ENCODE assay signal across 17 cellular contexts in genomic region chr2:86649119-86649947, GRCh38. TPM values are rescaled to one million over a fixed set of nuclear protein-coding genes. Genes with fewer than 3 reads are reported as not detected.
A peak's percentile ranks its signal among the peaks of the same experiment; 100 is the strongest.
DNase-seq lines count a peak whose midpoint lies in the region; ATAC-seq, FAIRE-seq and TF ChIP-seq lines count a peak whose summit lies in the region.
"Had no signal": no experiment of that assay in that cellular context is flagged by ENCODE, and none has a peak within 500 bp of the region (broad histone marks: within the 10 kb centered on the region; RNA-seq: fewer than 3 reads in every experiment).

No MANE protein-coding gene starts in this region.

- WGBS in HepG2 (ENCODE audit: low lambda C conversion rate): 4% methylated on average over 1 of the region's 1 CpG
- 12 to 21% methylated on average over 1 of the region's 1 CpG for WGBS in pancreas, 2 donors

- H3K36me3 ChIP-seq in HEK293 (ENCODE audit: control insufficient read depth in 2 of 2, insufficient read depth in 1 of 2, low read length in 2 of 2): no peaks in the 10 kb centered on the region
- no peaks in the 10 kb centered on the region for H3K36me3 ChIP-seq in duodenal mucosa (ENCODE audit: control insufficient read depth in 1 of 2, insufficient read depth in 2 of 2, low read length in 2 of 2)
- H3K36me3 ChIP-seq in HepG2 (replicated peaks in 1 of 2; ENCODE audit: control insufficient read depth in 1 of 2, insufficient read depth in 2 of 2, low read length in 2 of 2): no peaks in the 10 kb centered on the region
- no peaks in the 10 kb centered on the region for H3K36me3 ChIP-seq in pancreas

- no peaks in the 10 kb centered on the region for H3K79me2 ChIP-seq in HepG2 (ENCODE audit: insufficient read depth, low read length)

- no peaks in the 10 kb centered on the region for H3K4me1 ChIP-seq in HEK293 (ENCODE audit: control insufficient read depth, insufficient read depth, low read length)
- H3K4me1 ChIP-seq in duodenal mucosa (ENCODE audit: control insufficient read depth in 1 of 2, insufficient read depth in 2 of 2, low read length in 2 of 2): peaks cover 3 to 12% of the 10 kb centered on the region in 2 donors
- H3K4me1 ChIP-seq in HepG2 (ENCODE audit: insufficient read depth, low read length): peaks cover 29% of the 10 kb centered on the region
- H3K4me1 ChIP-seq in pancreas: peaks cover 0 to 11% (median 0%) of the 10 kb centered on the region in 3 donors

- peak overlapping the region; percentile 57 for H3K4me2 ChIP-seq in HepG2 (ENCODE audit: low read depth, low read length)

- no peak overlapping the region for H3K27ac Mint-ChIP-seq in immature natural killer cell
- H3K27ac Mint-ChIP-seq in endothelial cell (ENCODE audit: unreplicated experiment): no peak overlapping the region
- H3K27ac Mint-ChIP-seq: CD4-positive, alpha-beta T cell had no signal

- no peak overlapping the region for H3K4me3 ChIP-seq in HEK293 (ENCODE audit: low read depth, low read length)
- H3K4me3 ChIP-seq in duodenal mucosa (ENCODE audit: low read depth in 1 of 2, low read length in 2 of 2): no peak overlapping the region
- H3K4me3 ChIP-seq in HepG2 (replicated peaks in 1 of 3; ENCODE audit: insufficient read depth in 1 of 3, low read depth in 2 of 3, low read length in 3 of 3): peak overlapping the region in 1 of 3 experiments; percentile 20; a peak in 1 of 6 replicates
- H3K4me3 ChIP-seq in pancreas: no peak overlapping the region
- H3K4me3 ChIP-seq: GM23248, SK-N-MC had no signal

- H3K27ac ChIP-seq in HEK293 (ENCODE audit: extremely low read depth, low read depth, low read length): no peak overlapping the region
- H3K27ac ChIP-seq in duodenal mucosa (ENCODE audit: low read depth, low read length): peak overlapping the region; percentile 48
- peak overlapping the region; percentile 84 for H3K27ac ChIP-seq in HepG2 (ENCODE audit: extremely low read length, insufficient read depth, low read length)
- peak overlapping the region in 2 of 4 donors; percentile 50 to 70 for H3K27ac ChIP-seq in pancreas
- H3K27ac ChIP-seq: GM23248, SK-N-MC had no signal

- H3K27me3 Mint-ChIP-seq in immature natural killer cell (ENCODE audit: low read depth in 3 of 3) (peaks cover 0 to 7% (median 7%) of the 10 kb centered on the region in 3 donors), endothelial cell (ENCODE audit: unreplicated experiment) (no peaks in the 10 kb centered on the region)
- H3K27me3 Mint-ChIP-seq: CD4-positive, alpha-beta T cell had no signal

- no TSS peak for BruUV-seq in HepG2 (replicated peaks; lab: Mats Ljungman, UMichigan)

- CTCF ChIA-PET in HEK293 (lab: Yijun Ruan, JAX) (no interaction called here), HepG2 (lab: Yijun Ruan, JAX; ENCODE audit: low intra/inter-chr PET ratio, low total read pairs) (no interaction called here)

- TF ChIP-seq EP300 in HepG2 (IDR thresholded peaks at IDR 0.05; ENCODE audit: low read depth in 2 of 2, low read length in 2 of 2) (peak; percentile 72 to 85; a peak in 3 of 4 replicates), HepG2 (CRISPR knock-in tag; IDR thresholded peaks at IDR 0.05; ENCODE audit: borderline replicate concordance) (no peak)

- H3K4me3 Mint-ChIP-seq in immature natural killer cell (no peak overlapping the region), endothelial cell (ENCODE audit: unreplicated experiment) (no peak overlapping the region)
- H3K4me3 Mint-ChIP-seq: CD4-positive, alpha-beta T cell had no signal

- POLR2A ChIA-PET in HEK293 (lab: Yijun Ruan, JAX): no interaction called here
- POLR2A ChIA-PET in HepG2 (lab: Yijun Ruan, JAX): interaction anchor here (0.9 to 2.0 kb wide), 3 partner anchors 12 to 209 kb away, joined by 4 to 14 read pairs (median 9); partner anchors contain the start of gene KDM3A

- intact Hi-C loops in HepG2 (cut with micrococcal nuclease; ENCODE audit: unreplicated experiment) (loop anchor here (1.0 kb wide), 1 partner anchor 26 kb away; no protein-coding TSS in a partner anchor), pancreas (cut with DNase I) (no loop called here)

- peak; percentile 97 for DNase-seq in HepG2 (ENCODE audit: low spot score)
- DNase-seq in pancreas: peak in 1 of 6 donors; percentile 25
- DNase-seq in immature natural killer cell: no peak
- no peak for DNase-seq in activated T-cell treated with anti-CD3 and anti-CD28 coated beads for 4 hours
- no peak for DNase-seq in NCI-H2171 (lab: John Stamatoyannopoulos, UW)
- no peak for DNase-seq in endothelial cell (ENCODE audit: low spot score)
- DNase-seq: CD4-positive, alpha-beta T cell; DND-41; GM23248; NCI-H187 treated with DMSO at 0.1 percent for 48 hours; NCI-H2171 treated with DMSO at 0.1 percent for 48 hours; NCI-H524 had no signal

- H3K9me3 ChIP-seq in HEK293 (ENCODE audit: control insufficient read depth, insufficient read depth, low read depth, low read length) (no peaks in the 10 kb centered on the region), duodenal mucosa (ENCODE audit: control insufficient read depth in 1 of 2, low read length in 2 of 2) (peaks cover 4 to 8% of the 10 kb centered on the region in 2 donors), HepG2 (ENCODE audit: low read length) (peaks cover 9% of the 10 kb centered on the region), pancreas (no peaks in the 10 kb centered on the region)

- H3K27me3 ChIP-seq in duodenal mucosa (ENCODE audit: control insufficient read depth in 1 of 2, insufficient read depth in 2 of 2, low read length in 2 of 2): no peaks in the 10 kb centered on the region
- H3K27me3 ChIP-seq in HepG2 (ENCODE audit: control insufficient read depth in 1 of 2, insufficient read depth in 2 of 2, low read length in 2 of 2): no peaks in the 10 kb centered on the region
- H3K27me3 ChIP-seq in pancreas: no peaks in the 10 kb centered on the region

- FAIRE-seq in HepG2 (lab: Jason Lieb, UNC): peak; percentile 92
- peak; percentile 83 for FAIRE-seq in pancreas (lab: Jason Lieb, UNC)
- FAIRE-seq: D721Med, G401.6 had no signal

- H3K9me3 Mint-ChIP-seq in immature natural killer cell (peaks cover 10 to 21% (median 17%) of the 10 kb centered on the region in 6 donors), endothelial cell (ENCODE audit: unreplicated experiment) (no peaks in the 10 kb centered on the region)

- H3K36me3 Mint-ChIP-seq in immature natural killer cell: peaks cover 7 to 9% (median 7%) of the 10 kb centered on the region in 3 donors
- H3K36me3 Mint-ChIP-seq in endothelial cell (ENCODE audit: low read depth, unreplicated experiment): peaks cover 5% of the 10 kb centered on the region

- H2AFZ ChIP-seq in HepG2 (ENCODE audit: low read length): no peak overlapping the region
- H2AFZ ChIP-seq: GM23248 had no signal

- H3K4me1 Mint-ChIP-seq in immature natural killer cell: no peaks in the 10 kb centered on the region
- no peaks in the 10 kb centered on the region for H3K4me1 Mint-ChIP-seq in endothelial cell (ENCODE audit: unreplicated experiment)

- no peak overlapping the region for H3K9ac ChIP-seq in duodenal mucosa (ENCODE audit: low read depth in 1 of 2, low read length in 2 of 2)
- peak overlapping the region; percentile 48; the same call in 1 of the 2 replicates for H3K9ac ChIP-seq in HepG2 (ENCODE audit: insufficient read depth, low read depth, low read length)
- H3K9ac ChIP-seq: GM23248 had no signal

- in situ Hi-C loops in HepG2 (cut with HindIII; ENCODE audit: extremely low pct_ligation_motif_present, low pct_unique_long_range_greater_than_20kb): no loop called here

- H4K20me1 ChIP-seq in HepG2 (ENCODE audit: insufficient read depth, low read length): no peaks in the 10 kb centered on the region

- peak; percentile 39; the same call in 1 of the 2 replicates for TF ChIP-seq RAD21 in HepG2 (CRISPR knock-in tag; IDR thresholded peaks at IDR 0.05)

- ATAC-seq in HepG2: peak; percentile 100
- ATAC-seq in pancreas: peak; percentile 99

- TF ChIP-seq CTCF in HEK293 (tag by site-specific recombination; IDR thresholded peaks at IDR 0.05) (no peak), HepG2 (CRISPR knock-in tag; IDR thresholded peaks at IDR 0.05) (no peak), pancreas (IDR thresholded peaks at IDR 0.05) (no peak), endothelial cell (IDR thresholded peaks at IDR 0.05; ENCODE audit: unreplicated experiment) (no peak)

- peak in 1 of 2 experiments; percentile 45; a peak in 2 of 4 replicates for TF ChIP-seq POLR2A in HepG2 (IDR thresholded peaks at IDR 0.05; ENCODE audit: insufficient read depth in 1 of 2, low read depth in 2 of 2, low read length in 2 of 2)

TF ChIP-seq in HEK293, 187 proteins besides CTCF, POLR2A, EP300 and RAD21 (continues in another document):
- TF ChIP-seq ZNF140 (tag by site-specific recombination; IDR thresholded peaks at IDR 0.05): no peak

TF ChIP-seq in HepG2, 621 proteins besides CTCF, POLR2A, EP300 and RAD21 (continues in another document):
- TF ChIP-seq DMAP1 (CRISPR knock-in tag; IDR thresholded peaks at IDR 0.05): no peak
- no peak for TF ChIP-seq ZNF777 (CRISPR knock-in tag; IDR thresholded peaks at IDR 0.05)

RNA-seq across cellular contexts. Expression of gene RNF103, which starts 25.7 kb away (rescaled TPM):
- total RNA-seq in HepG2 (2016; rRNA removed; fragmentation: Illumina TruSeq; extraction: Trizol) (12.6 and 19.8 TPM in 2 replicates), pancreas (10 to 100 TPM; 17.4 to 28.4 (median 21.8) TPM), endothelial cell (ENCODE audit: unreplicated experiment) (31.9 TPM)
- 1.5 and 1.9 TPM in 2 replicates for total RNA-seq in HepG2 (2016; cell fraction: cytosol; rRNA removed; fragmentation: Illumina TruSeq; extraction: Trizol; ENCODE audit: low read depth)
- total RNA-seq in HepG2 (2016; cell fraction: insoluble cytoplasmic fraction; rRNA removed; fragmentation: Illumina TruSeq; extraction: Trizol): 11.0 and 21.0 TPM in 2 replicates
- total RNA-seq in HepG2 (2016; cell fraction: membrane; rRNA removed; fragmentation: Illumina TruSeq; extraction: Trizol): 6.1 and 6.2 TPM in 2 replicates
- 39.4 and 41.8 TPM in 2 replicates for total RNA-seq in HepG2 (2016; cell fraction: nucleus; rRNA removed; fragmentation: Illumina TruSeq; extraction: Trizol)
- polyA plus RNA-seq in HepG2 (2011; rRNA removed) (19.6 and 21.1 TPM in 2 replicates), pancreas (10 to 100 TPM; 18.4 to 23.9 TPM), immature natural killer cell (1 to 10 TPM; 2.4 to 4.9 (median 2.8) TPM)
- polyA plus RNA-seq in HepG2 (2011; cell fraction: cytosol; rRNA removed): 8.2 and 16.0 TPM in 2 replicates
- polyA plus RNA-seq in HepG2 (2011; cell fraction: nucleus; rRNA removed): 22.3 and 24.0 TPM in 2 replicates
- 38.7 and 39.1 TPM in 2 replicates for polyA plus RNA-seq in HepG2 (2012)
- polyA plus RNA-seq in HepG2 (2016; cell fraction: cytosol; fragmentation: Illumina TruSeq; extraction: Trizol; ENCODE audit: low read depth): 1.5 and 1.6 TPM in 2 replicates
- 11.7 and 15.5 TPM in 2 replicates for polyA plus RNA-seq in HepG2 (2016; cell fraction: insoluble cytoplasmic fraction; fragmentation: Illumina TruSeq; extraction: Trizol; ENCODE audit: low read depth)
- polyA plus RNA-seq in HepG2 (2016; cell fraction: membrane; fragmentation: Illumina TruSeq; extraction: Trizol; ENCODE audit: low read depth): 4.1 and 4.3 TPM in 2 replicates
- 43.3 and 45.1 TPM in 2 replicates for polyA plus RNA-seq in HepG2 (2016; cell fraction: nucleus; fragmentation: Illumina TruSeq; extraction: Trizol; ENCODE audit: insufficient read depth, low read depth)
- 5.0 and 18.9 TPM in 2 replicates for polyA minus RNA-seq in HepG2 (2011; rRNA and poly(A)+ RNA removed; ENCODE audit: low replicate concordance)
- polyA minus RNA-seq in HepG2 (2011; cell fraction: cytosol; rRNA and poly(A)+ RNA removed): 22.4 and 27.3 TPM in 2 replicates
- 136 and 137 TPM in 2 replicates for polyA minus RNA-seq in HepG2 (2011; cell fraction: nucleus; rRNA and poly(A)+ RNA removed)

Comparison
In these comparisons a context has a peak if more than half of its experiments do, and no peak if none do; other contexts are left out.
1. Of the 63 proteins assayed by ChIP-seq in both HepG2 and HEK293: peak only in HepG2: PRDM10, REPIN1, YY1, ZNF292, ZNF362, ZNF549 and 1 more; only in HEK293: none; in both: none; in neither: 56.